ENCODE assay signal across 13 cellular contexts in genomic region chr22:46131151-46131587, GRCh38. TPM values are rescaled to one million over a fixed set of nuclear protein-coding genes. Genes with fewer than 3 reads are reported as not detected.
DNase-seq lines count a peak whose midpoint lies in the region; ATAC-seq, FAIRE-seq and TF ChIP-seq lines count a peak whose summit lies in the region.
"Had no signal": no experiment of that assay in that cellular context is flagged by ENCODE, and none has a peak within 500 bp of the region (broad histone marks: within the 10 kb centered on the region; RNA-seq: fewer than 3 reads in every experiment).

No MANE protein-coding gene starts in this region.

- CTCF ChIA-PET in BJ (lab: Yijun Ruan, JAX), result no interaction called here
- CTCF ChIA-PET in K562 (lab: Yijun Ruan, JAX; ENCODE audit: low intra/inter-chr PET ratio), result no interaction called here

- in situ Hi-C loops in K562 (cut with MboI), result no loop called here

- no peaks in the 10 kb centered on the region for H3K36me3 ChIP-seq in BJ (ENCODE audit: control insufficient read depth, insufficient read depth, low read length)
- no peaks in the 10 kb centered on the region for H3K36me3 ChIP-seq in K562 (ENCODE audit: control insufficient read depth, insufficient read depth, low read length)
- H3K36me3 ChIP-seq in liver (ENCODE audit: control insufficient read depth in 4 of 4, insufficient read depth in 3 of 4, low read depth in 1 of 4, low read length in 3 of 4), result peaks cover 0 to 1% (median 0%) of the 10 kb centered on the region in 4 donors

- H3K27me3 Mint-ChIP-seq in HFFc6 (ENCODE audit: insufficient read depth), result peaks cover 13% of the 10 kb centered on the region

- no peak for TF ChIP-seq POLR2A in K562 (conservative IDR thresholded peaks at IDR 0.05)

- TF ChIP-seq EP300 in K562 (IDR thresholded peaks at IDR 0.05; ENCODE audit: low read length), result no peak

- intact Hi-C loops in K562 (cut with micrococcal nuclease), result loop anchor here (5.0 kb wide), 1 partner anchor 166 kb away; the partner anchor contains the start of gene GTSE1

- no peak overlapping the region for H3K4me3 Mint-ChIP-seq in HFFc6
- H3K4me3 Mint-ChIP-seq: activated naive CD4-positive, alpha-beta T cell treated with anti-CD3 and anti-CD28 coated beads, Interleukin-2, amount 10 ng/mL, durations not matched to agents 7 days and 5 days had no signal

- no peak for FAIRE-seq in K562 (lab: Jason Lieb, UNC)

- TF ChIP-seq CTCF in BJ (IDR thresholded peaks at IDR 0.05; ENCODE audit: insufficient read depth, low read depth, low read length), result peak; percentile 38
- TF ChIP-seq CTCF in HFFc6 (IDR thresholded peaks at IDR 0.05), result peak; percentile 70
- peak; percentile 57 to 79 (median 72) for TF ChIP-seq CTCF in K562 (IDR thresholded peaks at IDR 0.05 in 2 of 3, conservative IDR thresholded peaks at IDR 0.05 in 1 of 3; ENCODE audit: insufficient read depth in 2 of 3, low read depth in 1 of 3, low read length in 3 of 3)
- TF ChIP-seq CTCF in liver (IDR thresholded peaks at IDR 0.05; ENCODE audit: low read depth, low read length, missing input control), result peak; percentile 66

- H3K4me3 ChIP-seq in BJ (ENCODE audit: low read depth, low read length), result no peak overlapping the region
- H3K4me3 ChIP-seq in K562, result no peak overlapping the region
- peak overlapping the region in 2 of 3 donors; percentile 54 to 60 for H3K4me3 ChIP-seq in liver (ENCODE audit: low read depth in 1 of 3, low read length in 3 of 3)

- H3K27ac ChIP-seq in K562 (ENCODE audit: extremely low read depth, low read depth, low read length), result no peak overlapping the region
- peak overlapping the region; percentile 93 to 96 for H3K27ac ChIP-seq in liver (ENCODE audit: low read depth in 1 of 2, low read length in 2 of 2)

- no TSS peak for BruUV-seq in K562 (replicated peaks; lab: Mats Ljungman, UMichigan)

- H3K9me3 ChIP-seq in K562 (replicated peaks; ENCODE audit: control insufficient read depth, insufficient read depth, low read depth, low read length) (no peaks in the 10 kb centered on the region), liver (ENCODE audit: control insufficient read depth in 4 of 4, low read length in 3 of 4) (no peaks in the 10 kb centered on the region)

- no peak for DNase-seq in BJ (ENCODE audit: low read depth)
- DNase-seq in HFFc6, result no peak
- peak; percentile 21 to 58 (median 52) for DNase-seq in K562 (ENCODE audit: extremely low read depth in 1 of 4, low spot score in 3 of 4)
- no peak for DNase-seq in ureter (ENCODE audit: low spot score)
- DNase-seq: activated CD4-positive, alpha-beta T cell treated with anti-CD3 and anti-CD28 coated beads for 48 hours; activated naive CD4-positive, alpha-beta T cell treated with anti-CD3 and anti-CD28 coated beads, Interleukin-2, amount 10 ng/mL, durations not matched to agents 7 days and 5 days; NCI-H1930; nucleus accumbens; RPMI8226 had no signal

- ATAC-seq in K562 (peak; percentile 79), GM18517 (IDR thresholded peaks at IDR 0.05; ENCODE audit: unreplicated experiment) (no peak), HG02623 (IDR thresholded peaks at IDR 0.05; ENCODE audit: unreplicated experiment) (no peak), HG02981 (IDR thresholded peaks at IDR 0.05; ENCODE audit: unreplicated experiment) (no peak)

- H3K27ac Mint-ChIP-seq in HFFc6, result no peak overlapping the region
- H3K27ac Mint-ChIP-seq: activated naive CD4-positive, alpha-beta T cell treated with anti-CD3 and anti-CD28 coated beads, Interleukin-2, amount 10 ng/mL, durations not matched to agents 7 days and 5 days had no signal

- no peaks in the 10 kb centered on the region for H3K4me1 Mint-ChIP-seq in HFFc6 (ENCODE audit: low read depth)
- H3K4me1 Mint-ChIP-seq: activated naive CD4-positive, alpha-beta T cell treated with anti-CD3 and anti-CD28 coated beads, Interleukin-2, amount 10 ng/mL, durations not matched to agents 7 days and 5 days had no signal

- no peak overlapping the region for H2AFZ ChIP-seq in K562 (ENCODE audit: low read depth, low read length)

- H3K27me3 ChIP-seq in BJ (ENCODE audit: control insufficient read depth, insufficient read depth, low read length) (no peaks in the 10 kb centered on the region), K562 (ENCODE audit: control insufficient read depth in 2 of 2, insufficient read depth in 2 of 2, low read length in 2 of 2) (no peaks in the 10 kb centered on the region), liver (ENCODE audit: control insufficient read depth in 4 of 4, insufficient read depth in 4 of 4, low read length in 3 of 4) (no peaks in the 10 kb centered on the region)

- no peaks in the 10 kb centered on the region for H4K20me1 ChIP-seq in K562 (replicated peaks; ENCODE audit: control insufficient read depth, insufficient read depth, low read length)

- POLR2A ChIA-PET in BJ (lab: Charles Lee) (no interaction called here), K562 (lab: Yijun Ruan, JAX) (interaction anchor here (0.6 kb wide), 1 partner anchor 165 kb away, joined by 3 read pairs; the partner anchor contains the start of gene GTSE1)

- WGBS in K562 (ENCODE audit: insufficient coverage, low coverage, missing lambda C conversion rate), result 18% methylated on average over 2 of the region's 13 CpGs
- 37% methylated on average over 13 of the region's 13 CpGs for WGBS in liver

- TF ChIP-seq RAD21 in K562 (CRISPR knock-in tag; conservative IDR thresholded peaks at IDR 0.05 in 1 of 2, IDR thresholded peaks at IDR 0.05 in 1 of 2) (peak in 1 of 2 experiments; percentile 29; a peak in 1 of 4 replicates), liver (IDR thresholded peaks at IDR 0.05) (peak; percentile 65 to 74)

- H3K79me2 ChIP-seq in K562 (ENCODE audit: control insufficient read depth, insufficient read depth, low read length), result no peaks in the 10 kb centered on the region

- H3K9ac ChIP-seq in K562 (ENCODE audit: insufficient read depth in 1 of 2, low read depth in 2 of 2, low read length in 2 of 2) (no peak overlapping the region), liver (ENCODE audit: low read depth in 1 of 2, low read length in 2 of 2) (peak overlapping the region; percentile 64 to 75)

- H3K9me1 ChIP-seq in K562 (ENCODE audit: control insufficient read depth, insufficient read depth, low read length), result no peaks in the 10 kb centered on the region

- H3K4me1 ChIP-seq in K562 (replicated peaks in 1 of 2; ENCODE audit: control insufficient read depth in 2 of 2, insufficient read depth in 2 of 2, low read length in 2 of 2), result peaks cover 0 to 53% of the 10 kb centered on the region in 2 experiments; a peak in 2 of 5 replicates
- H3K4me1 ChIP-seq in liver (ENCODE audit: control insufficient read depth in 4 of 4, insufficient read depth in 4 of 4, low read length in 3 of 4), result peaks cover 28 to 74% (median 62%) of the 10 kb centered on the region in 4 donors

- H3K9me3 Mint-ChIP-seq in HFFc6, result no peaks in the 10 kb centered on the region
- H3K9me3 Mint-ChIP-seq: activated naive CD4-positive, alpha-beta T cell treated with anti-CD3 and anti-CD28 coated beads, Interleukin-2, amount 10 ng/mL, durations not matched to agents 7 days and 5 days had no signal

- H3K4me2 ChIP-seq in K562 (ENCODE audit: insufficient read depth, low read length), result no peak overlapping the region

- no peaks in the 10 kb centered on the region for H3K36me3 Mint-ChIP-seq in HFFc6 (ENCODE audit: low read depth)
- H3K36me3 Mint-ChIP-seq: activated naive CD4-positive, alpha-beta T cell treated with anti-CD3 and anti-CD28 coated beads, Interleukin-2, amount 10 ng/mL, durations not matched to agents 7 days and 5 days had no signal

TF ChIP-seq in K562, 482 proteins besides CTCF, POLR2A, EP300 and RAD21 (continues in another document):
- TF ChIP-seq STAG1 (CRISPR knock-in tag; IDR thresholded peaks at IDR 0.05; ENCODE audit: borderline replicate concordance) (peak; percentile 28; the same call in 1 of the 2 replicates), BCOR (IDR thresholded peaks at IDR 0.05) (peak; percentile 52; the same call in 1 of the 2 replicates), ZBTB7A (IDR thresholded peaks at IDR 0.05; ENCODE audit: borderline replicate concordance, control insufficient read depth, low read depth, low read length) (peak; percentile 60; the same call in 1 of the 2 replicates), GTF2A2 (tag; IDR thresholded peaks at IDR 0.05) (no peak), NR2C1 (IDR thresholded peaks at IDR 0.05) (peak; percentile 75), NR2C1 (tag; IDR thresholded peaks at IDR 0.05) (peak; percentile 62)

RNA-seq across cellular contexts. Expression of gene PPARA, which starts 19.2 kb away (rescaled TPM):
- polyA plus RNA-seq in BJ (2011; rRNA removed), result 9.9 and 10.3 TPM in 2 replicates
- polyA minus RNA-seq in BJ (2011; rRNA and poly(A)+ RNA removed), result 12.8 and 20.0 TPM in 2 replicates
- 10 to 100 TPM; 14.1 to 16.0 (median 15.1) TPM for total RNA-seq in HFFc6 (2021; fragmentation: NEBNext Ultra II Directional; extraction: Animal tissue kit (Norgen Biotek cat#: 25700))
- total RNA-seq in K562 (2011; cell fraction: chromatin; rRNA removed; ENCODE audit: low replicate concordance), result 19.5 and 33.5 TPM in 2 replicates
- total RNA-seq in K562 (2011; cell fraction: nucleolus; rRNA removed), result 17.5 and 22.2 TPM in 2 replicates
- total RNA-seq in K562 (2011; cell fraction: nucleoplasm; rRNA removed), result 28.0 and 34.4 TPM in 2 replicates
- 2.8 and 5.3 TPM in 2 replicates for total RNA-seq in K562 (2014; rRNA removed)
- 3.4 and 4.3 TPM in 2 replicates for total RNA-seq in K562 (2014; rRNA removed; fragmentation: Illumina TruSeq; extraction: Trizol)
- 2.1 and 2.6 TPM in 2 replicates for total RNA-seq in K562 (2015; rRNA removed; fragmentation: Illumina TruSeq; extraction: Trizol)
- total RNA-seq in K562 (2021), result 4.1 and 5.9 TPM in 2 replicates
- polyA plus RNA-seq in K562 (2011; rRNA removed), result 5.0 and 8.2 TPM in 2 replicates
- polyA plus RNA-seq in K562 (2011; cell fraction: cytosol; rRNA removed), result 1.8 and 5.0 TPM in 2 replicates
- polyA plus RNA-seq in K562 (2011; cell fraction: nucleus; rRNA removed), result 4.8 and 9.5 TPM in 2 replicates
- 3.6 and 4.1 TPM in 2 replicates for polyA plus RNA-seq in K562 (2012)
- polyA plus RNA-seq in K562 (2014; fragmentation: Illumina TruSeq; extraction: Trizol), result 2.7 and 3.5 TPM in 2 replicates
- under 1 TPM; 0.64 to 0.87 TPM for polyA plus RNA-seq in K562 (2014; fragmentation: Nextera tagmentation; extraction: Ambion mirVana)
- polyA plus RNA-seq in K562 (2014; rRNA removed), result 2.1 and 4.0 TPM in 2 replicates
- polyA minus RNA-seq in K562 (2011; rRNA and poly(A)+ RNA removed), result 6.4 and 11.7 TPM in 2 replicates
- 2.6 and 5.2 TPM in 2 replicates for polyA minus RNA-seq in K562 (2011; cell fraction: cytosol; rRNA and poly(A)+ RNA removed)
- polyA minus RNA-seq in K562 (2011; cell fraction: nucleus; rRNA and poly(A)+ RNA removed), result 4.4 and 13.0 TPM in 2 replicates
- total RNA-seq in liver, result 10 to 100 TPM; 47.5 to 78.8 TPM
- 10 to 100 TPM; 31.2 to 35.1 TPM for polyA plus RNA-seq in liver
- total RNA-seq in ureter, result 29.1 TPM

Comparison
In these comparisons a context has a peak if more than half of its experiments do, and no peak if none do; other contexts are left out.
1. DNase-seq: peak in K562 (4 of 4); none in BJ (single experiment), HFFc6 (single experiment) and ureter (single experiment).
2. H3K4me3 ChIP-seq: peak in liver (2 of 3); none in BJ (single experiment) and K562 (single experiment).
3. H3K9ac ChIP-seq: peak in liver (2 of 2); none in K562 (0 of 2).
4. Peak in every context shown above with its lines, with median percentiles within 50 percentile points of each other: CTCF ChIP-seq.